Comparison of ENCODE assay signal across 1 cellular context in genomic region chr2:73926493-73927327, GRCh38.
A peak's percentile ranks its signal among the peaks of the same experiment; 100 is the strongest.
TF ChIP-seq lines count a peak whose summit lies in the region.

Gene DGUOK, plus strand, starts transcription at chr2:73926880. Its CDS starts 31 bp downstream, at chr2:73926911.

TF ChIP-seq in HepG2, 621 proteins besides CTCF, POLR2A, EP300 and RAD21 (continued from another document and continues in another):
- 0 out of 2 replicates have a peak, but pooled peaks have one; percentile 42 for TF ChIP-seq RNF219 (CRISPR knock-in tag; IDR thresholded peaks at IDR 0.05)
- peak; percentile 97; the same call in 1 of the 2 replicates for TF ChIP-seq ZNF619 (CRISPR knock-in tag; IDR thresholded peaks at IDR 0.05)
- 0 out of 2 replicates have a peak, but pooled peaks have one; percentile 47 for TF ChIP-seq ZNF143 (CRISPR knock-in tag; IDR thresholded peaks at IDR 0.05)
- no peak for TF ChIP-seq SUZ12 (IDR thresholded peaks at IDR 0.05; ENCODE audit: low read depth, low read length)
- no peak; the same call in 1 of the 2 replicates for TF ChIP-seq GTF2F1 (IDR thresholded peaks at IDR 0.05; ENCODE audit: low read length)
- no peak for TF ChIP-seq MED8 (CRISPR knock-in tag; IDR thresholded peaks at IDR 0.05; ENCODE audit: insufficient replicate concordance)
- TF ChIP-seq ARHGAP35 (CRISPR knock-in tag; IDR thresholded peaks at IDR 0.05; ENCODE audit: borderline replicate concordance), result peak; percentile 99
- peak; percentile 49; the same call in 1 of the 2 replicates for TF ChIP-seq HMG20A (CRISPR knock-in tag; IDR thresholded peaks at IDR 0.05; ENCODE audit: borderline replicate concordance)
- peak; percentile 22; the same call in 1 of the 2 replicates for TF ChIP-seq SNAPC4 (CRISPR knock-in tag; IDR thresholded peaks at IDR 0.05)
- TF ChIP-seq ZNF660 (CRISPR knock-in tag; IDR thresholded peaks at IDR 0.05; ENCODE audit: borderline replicate concordance, low read depth), result peak; percentile 65; the same call in 1 of the 2 replicates
- no peak for TF ChIP-seq E2F2 (CRISPR knock-in tag; IDR thresholded peaks at IDR 0.05; ENCODE audit: borderline replicate concordance)
- peak; percentile 99 for TF ChIP-seq KAT8 (CRISPR knock-in tag; IDR thresholded peaks at IDR 0.05)
- no peak; the same call in 1 of the 2 replicates for TF ChIP-seq SNAI1 (CRISPR knock-in tag; IDR thresholded peaks at IDR 0.05; ENCODE audit: borderline replicate concordance)
- no peak for TF ChIP-seq ZNF652 (CRISPR knock-in tag; IDR thresholded peaks at IDR 0.05; ENCODE audit: borderline replicate concordance, low read depth)
- TF ChIP-seq SRSF1 (optimal IDR thresholded peaks at IDR 0.05; ENCODE audit: low read depth, low read length), result peak; percentile 87
- peak; percentile 96 for TF ChIP-seq ZSCAN31 (CRISPR knock-in tag; IDR thresholded peaks at IDR 0.05; ENCODE audit: low read depth)
- peak; percentile 85 for TF ChIP-seq TFDP2 (CRISPR knock-in tag; IDR thresholded peaks at IDR 0.05)
- TF ChIP-seq FOSL1 (CRISPR knock-in tag; IDR thresholded peaks at IDR 0.05; ENCODE audit: borderline replicate concordance), result no peak
- TF ChIP-seq ZNF276 (CRISPR knock-in tag; IDR thresholded peaks at IDR 0.05; ENCODE audit: low read depth), result no peak; the same call in none of the 2 replicates
- no peak for TF ChIP-seq BCL6 (CRISPR knock-in tag; IDR thresholded peaks at IDR 0.05)
- TF ChIP-seq ZSCAN22 (CRISPR knock-in tag; IDR thresholded peaks at IDR 0.05), result 0 out of 2 replicates have a peak, but pooled peaks have one; percentile 25
- peak; percentile 53; the same call in 1 of the 2 replicates for TF ChIP-seq SIX1 (CRISPR knock-in tag; IDR thresholded peaks at IDR 0.05; ENCODE audit: borderline replicate concordance)
- peak; percentile 72; the same call in 1 of the 2 replicates for TF ChIP-seq MED1 (CRISPR knock-in tag; IDR thresholded peaks at IDR 0.05)
- peak; percentile 100 for TF ChIP-seq ZMYM4 (CRISPR knock-in tag; IDR thresholded peaks at IDR 0.05)
- TF ChIP-seq ZNF275 (CRISPR knock-in tag; IDR thresholded peaks at IDR 0.05; ENCODE audit: borderline replicate concordance), result peak; percentile 91; the same call in 1 of the 2 replicates
- TF ChIP-seq ZFP1 (CRISPR knock-in tag; IDR thresholded peaks at IDR 0.05), result peak; percentile 45; the same call in 1 of the 2 replicates
- TF ChIP-seq KDM5B (CRISPR knock-in tag; IDR thresholded peaks at IDR 0.05; ENCODE audit: borderline replicate concordance), result peak; percentile 99
- TF ChIP-seq POLR2AphosphoS2 (IDR thresholded peaks at IDR 0.05; ENCODE audit: low read depth, low read length), result peak; percentile 92
- peak; percentile 47; the same call in 1 of the 2 replicates for TF ChIP-seq HMG20B (CRISPR knock-in tag; conservative IDR thresholded peaks at IDR 0.05)
- peak; percentile 95 for TF ChIP-seq POGK (CRISPR knock-in tag; conservative IDR thresholded peaks at IDR 0.05)
- no peak for TF ChIP-seq ZEB1 (IDR thresholded peaks at IDR 0.05; ENCODE audit: insufficient replicate concordance, low read depth)
- 0 out of 2 replicates have a peak, but pooled peaks have one; percentile 85 for TF ChIP-seq WIZ (CRISPR knock-in tag; IDR thresholded peaks at IDR 0.05)
- peak; percentile 56; the same call in 1 of the 2 replicates for TF ChIP-seq SP1 (IDR thresholded peaks at IDR 0.05)
- peak; percentile 95 for TF ChIP-seq SP1 (CRISPR knock-in tag; IDR thresholded peaks at IDR 0.05)
- peak; percentile 94 for TF ChIP-seq HINFP (CRISPR knock-in tag; IDR thresholded peaks at IDR 0.05; ENCODE audit: low read depth)
- TF ChIP-seq ZNF24 (IDR thresholded peaks at IDR 0.05), result peak; percentile 67
- no peak; the same call in 1 of the 2 replicates for TF ChIP-seq ZNF7 (CRISPR knock-in tag; IDR thresholded peaks at IDR 0.05)
- TF ChIP-seq CBX5 (CRISPR knock-in tag; IDR thresholded peaks at IDR 0.05; ENCODE audit: borderline replicate concordance), result peak; percentile 90
- no peak for TF ChIP-seq ZNF362 (CRISPR knock-in tag; IDR thresholded peaks at IDR 0.05; ENCODE audit: borderline replicate concordance)
- TF ChIP-seq ZNF253 (CRISPR knock-in tag; IDR thresholded peaks at IDR 0.05; ENCODE audit: borderline replicate concordance), result no peak; the same call in 1 of the 2 replicates
- no peak for TF ChIP-seq KDM3A (CRISPR knock-in tag; IDR thresholded peaks at IDR 0.05; ENCODE audit: low read depth)
- peak; percentile 92 for TF ChIP-seq ARID2 (CRISPR knock-in tag; IDR thresholded peaks at IDR 0.05; ENCODE audit: borderline replicate concordance)
